In genomic region chr6:84095156-84095555, GRCh38 we compare ENCODE assay signal across 14 cellular contexts.
DNase-seq lines count a peak whose midpoint lies in the region.
"Had no signal": no experiment of that assay in that cellular context is flagged by ENCODE, and none has a peak within 500 bp of the region (broad histone marks: within the 10 kb centered on the region; RNA-seq: fewer than 3 reads in every experiment).

No MANE protein-coding gene starts in this region.

- DNase-seq in DMS153 (lab: John Stamatoyannopoulos, UW): peak; percentile 25
- DNase-seq in DMS153 treated with DMSO at 0.1 percent for 48 hours (lab: John Stamatoyannopoulos, UW; ENCODE audit: unreplicated experiment): no peak
- peak; percentile 11 for DNase-seq in NCI-H345 (lab: John Stamatoyannopoulos, UW)
- no peak for DNase-seq in NCI-H345 treated with DMSO at 0.1 percent for 48 hours (lab: John Stamatoyannopoulos, UW; ENCODE audit: unreplicated experiment)
- DNase-seq in NCI-H146 (lab: John Stamatoyannopoulos, UW): peak; percentile 27
- peak; percentile 72 for DNase-seq in NCI-H69 (lab: John Stamatoyannopoulos, UW)
- no peak for DNase-seq in NCI-H1417 (lab: John Stamatoyannopoulos, UW)
- DNase-seq in Ammon's horn (ENCODE audit: low spot score): no peak
- DNase-seq: CD4-positive, CD25-positive, alpha-beta regulatory T cell; DMS 273 treated with DMSO at 0.1 percent for 48 hours; DMS79 treated with DMSO at 0.1 percent for 48 hours; GDM1; HCEC 1CT; HFFc6 had no signal

Comparison
In these comparisons a context has a peak if more than half of its experiments do, and no peak if none do; other contexts are left out.
1. DNase-seq: peak in DMS153 (single experiment), NCI-H345 (single experiment), NCI-H146 (single experiment) and NCI-H69 (single experiment); none in DMS153 treated with DMSO at 0.1 percent for 48 hours (single experiment), NCI-H345 treated with DMSO at 0.1 percent for 48 hours (single experiment), NCI-H1417 (0 of 3) and Ammon's horn (single experiment).